ENCODE assay signal across 8 cellular contexts in genomic region chr4:54233697-54234496, GRCh38. TPM values are rescaled to one million over a fixed set of nuclear protein-coding genes. Genes with fewer than 3 reads are reported as not detected.
DNase-seq lines count a peak whose midpoint lies in the region; ATAC-seq and TF ChIP-seq lines count a peak whose summit lies in the region.

No MANE protein-coding gene starts in this region.

- no peaks in the 10 kb centered on the region for H3K36me3 Mint-ChIP-seq in neural crest cell (ENCODE audit: low read depth)

- H3K27ac ChIP-seq in foreskin keratinocyte (no peak overlapping the region), stomach smooth muscle (ENCODE audit: low read length) (no peak overlapping the region)

- H3K27me3 Mint-ChIP-seq in neural crest cell (ENCODE audit: low read depth) = peaks cover 81% of the 10 kb centered on the region

- peak; percentile 41 for ATAC-seq in foreskin keratinocyte

- peaks cover 54% of the 10 kb centered on the region for H3K27me3 ChIP-seq in foreskin keratinocyte
- peaks cover 24 to 42% of the 10 kb centered on the region in 2 donors for H3K27me3 ChIP-seq in stomach smooth muscle (ENCODE audit: control insufficient read depth in 1 of 2, insufficient read depth in 2 of 2, low read length in 2 of 2)

- H3K4me1 ChIP-seq in foreskin keratinocyte (no peaks in the 10 kb centered on the region), stomach smooth muscle (ENCODE audit: control insufficient read depth, insufficient read depth, low read length) (peaks cover 28% of the 10 kb centered on the region)

- H3K4me1 Mint-ChIP-seq in neural crest cell = peaks cover 18% of the 10 kb centered on the region

- H3K36me3 ChIP-seq in stomach smooth muscle (ENCODE audit: control insufficient read depth in 2 of 2, insufficient read depth in 2 of 2, low read length in 2 of 2) = no peaks in the 10 kb centered on the region

- H3K4me3 ChIP-seq in stomach smooth muscle (ENCODE audit: low read length in 2 of 2) = peak overlapping the region; percentile 50 to 73

- no peak overlapping the region for H3K27ac Mint-ChIP-seq in neural crest cell (ENCODE audit: unreplicated experiment)

- DNase-seq in CMK (ENCODE audit: low read depth) (peak; percentile 45), GM20000 (ENCODE audit: low spot score) (peak; percentile 81), HuH-7 (ENCODE audit: low spot score) (peak; percentile 88), RPMI8226 (peak; percentile 73), foreskin keratinocyte (peak in 1 of 2 donors; percentile 66), neural crest cell (ENCODE audit: low read depth, low spot score) (peak; percentile 74)
- peak; percentile 88 for DNase-seq in activated effector memory CD4-positive, alpha-beta T cell treated with anti-CD3 and anti-CD28 coated beads, Interleukin-2, amount 50 U/mL, for 16 hours

- H3K4me3 Mint-ChIP-seq in neural crest cell = peak overlapping the region; percentile 87

- TF ChIP-seq CTCF in GM20000 (IDR thresholded peaks at IDR 0.05; ENCODE audit: extremely low read depth, missing control alignments) = peak; percentile 82
- peak; percentile 94 for TF ChIP-seq CTCF in foreskin keratinocyte (conservative IDR thresholded peaks at IDR 0.05)
- peak; percentile 96 for TF ChIP-seq CTCF in neural crest cell (conservative IDR thresholded peaks at IDR 0.05)

- H3K9ac ChIP-seq in stomach smooth muscle (ENCODE audit: low read length in 2 of 2) = peak overlapping the region in 1 of 2 donors; percentile 36

- H3K9me3 ChIP-seq in stomach smooth muscle (ENCODE audit: control insufficient read depth in 2 of 2, low read length in 2 of 2) = no peaks in the 10 kb centered on the region

- peaks cover 4% of the 10 kb centered on the region for H3K9me3 Mint-ChIP-seq in neural crest cell

RNA-seq across cellular contexts. Expression of gene PDGFRA, which starts 4.8 kb away (rescaled TPM):
- total RNA-seq in foreskin keratinocyte = 0.07 TPM in 1 of 2 replicates, not detected in the other
- not detected in 2 replicates for polyA plus RNA-seq in foreskin keratinocyte
- total RNA-seq in neural crest cell = 1.9 and 2.1 TPM in 2 replicates
